1 cellular context compared by ENCODE assay signal in the genomic region with DNA sequence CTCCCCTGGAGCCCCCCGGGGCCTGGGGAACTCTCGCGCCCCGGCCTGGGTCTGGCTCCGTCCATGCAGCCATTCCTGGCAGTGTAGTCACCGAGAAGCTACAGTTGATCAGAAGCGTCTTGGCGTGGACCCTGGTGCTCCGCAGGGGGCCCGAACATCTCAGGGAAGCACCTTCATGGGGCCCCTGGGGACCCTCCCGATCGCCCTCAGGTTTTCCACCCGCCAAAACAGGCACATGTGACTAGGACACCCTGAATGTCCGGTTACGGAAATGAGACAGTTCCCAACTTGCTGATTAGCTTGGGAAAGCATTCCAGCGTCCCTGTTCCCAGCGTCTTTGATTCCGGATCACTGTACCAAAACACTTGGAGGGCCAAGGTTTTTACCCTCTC.
TF ChIP-seq lines count a peak whose summit lies in the region.

No MANE protein-coding gene starts in this region.

TF ChIP-seq in IMR-90, 13 proteins besides CTCF, POLR2A, EP300 and RAD21:
- peak; percentile 24; the same call in 1 of the 2 replicates for TF ChIP-seq MXI1 (IDR thresholded peaks at IDR 0.05; ENCODE audit: borderline replicate concordance, low read depth, low read length)
- TF ChIP-seq CHD1 (IDR thresholded peaks at IDR 0.05; ENCODE audit: low read depth, low read length) = no peak
TF ChIP-seq in IMR-90: peak in this region for 1.
